ENCODE assay signal across 8 cellular contexts in the genomic region with DNA sequence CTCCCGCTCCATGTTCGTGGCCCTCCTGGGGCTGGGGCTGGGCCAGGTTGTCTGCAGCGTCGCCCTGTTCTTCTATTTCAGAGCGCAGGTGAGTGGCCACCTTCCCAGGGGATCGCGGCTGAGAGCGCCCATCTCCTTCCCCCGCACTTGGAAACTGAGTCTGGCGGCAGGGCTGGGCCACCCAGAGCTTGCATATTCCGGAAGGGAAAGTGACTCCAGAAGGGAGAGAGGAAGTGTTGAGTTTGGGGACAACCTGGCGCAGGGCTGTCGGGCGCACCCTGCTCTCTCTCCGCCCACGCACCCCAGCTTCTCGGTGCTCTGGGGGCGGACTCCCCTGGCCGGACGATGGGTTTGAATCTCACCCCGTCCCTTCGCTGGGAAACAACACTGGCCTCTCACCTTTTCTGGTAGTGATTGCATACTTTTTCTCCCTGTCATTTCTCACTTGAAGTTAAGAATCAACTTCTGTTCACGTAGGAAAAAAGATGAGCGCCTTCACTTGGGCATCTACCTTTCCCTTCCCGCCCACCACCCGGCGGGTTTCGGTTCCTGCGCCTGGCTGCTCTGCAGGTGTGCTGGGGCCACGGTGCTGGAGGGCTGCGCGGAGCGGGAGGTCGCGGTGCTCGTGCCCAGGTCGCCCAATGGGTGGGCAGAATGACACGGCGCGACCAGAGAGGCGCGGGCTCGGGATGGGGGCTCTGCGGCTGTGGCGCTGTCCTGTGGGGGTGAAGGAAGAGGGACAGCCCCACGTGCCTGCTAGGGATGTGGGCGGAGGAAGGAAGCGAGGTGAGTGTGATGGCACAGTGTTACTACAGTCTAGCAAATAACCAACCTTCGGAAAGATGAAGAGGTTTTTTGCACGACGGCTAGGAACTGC. TPM values are rescaled to one million over a fixed set of nuclear protein-coding genes. Genes with fewer than 3 reads are reported as not detected.
DNase-seq lines count a peak whose midpoint lies in the region; ATAC-seq and TF ChIP-seq lines count a peak whose summit lies in the region.

No MANE protein-coding gene starts in this region.

- POLR2A ChIA-PET in activated CD8-positive, alpha-beta T cell treated with anti-CD3 and anti-CD28 coated beads for 36 hours (lab: Charles Lee): interaction anchor here (1.0 kb wide), 1 partner anchor 179 kb away, joined by 3 read pairs; no protein-coding TSS in a partner anchor
- POLR2A ChIA-PET in A673 (lab: Charles Lee; ENCODE audit: low non-redundant PET): no interaction called here

- CTCF ChIA-PET in activated CD8-positive, alpha-beta T cell treated with anti-CD3 and anti-CD28 coated beads for 36 hours (lab: Charles Lee): no interaction called here
- CTCF ChIA-PET in A673 (lab: Charles Lee): no interaction called here

- peak overlapping the region; percentile 74 for H3K4me3 Mint-ChIP-seq in activated CD8-positive, alpha-beta T cell treated with anti-CD3 and anti-CD28 coated beads for 36 hours

- TF ChIP-seq CTCF in activated CD8-positive, alpha-beta T cell treated with anti-CD3 and anti-CD28 coated beads for 36 hours (IDR thresholded peaks at IDR 0.05): no peak
- TF ChIP-seq CTCF in fibroblast of mammary gland (conservative IDR thresholded peaks at IDR 0.05; ENCODE audit: control insufficient read depth, insufficient read depth, low read depth, low read length) (no peak), adrenal gland (IDR thresholded peaks at IDR 0.05) (no peak), A673 (conservative IDR thresholded peaks at IDR 0.05; ENCODE audit: low read depth, low read length) (no peak)

- peak overlapping the region; percentile 47 for H3K27ac Mint-ChIP-seq in activated CD8-positive, alpha-beta T cell treated with anti-CD3 and anti-CD28 coated beads for 36 hours

- H3K4me1 ChIP-seq in adrenal gland (replicated peaks in 1 of 2) (peaks cover 4 to 7% of the 10 kb centered on the region in 2 donors), A673 (ENCODE audit: insufficient read depth, low read length, poor library complexity, severe bottlenecking) (no peaks in the 10 kb centered on the region)

- H3K27me3 Mint-ChIP-seq in activated CD8-positive, alpha-beta T cell treated with anti-CD3 and anti-CD28 coated beads for 36 hours: peaks cover 35% of the 10 kb centered on the region

- H3K9me3 ChIP-seq in adrenal gland (replicated peaks in 1 of 3) (no peaks in the 10 kb centered on the region), A673 (ENCODE audit: low read depth, low read length, poor library complexity, severe bottlenecking) (no peaks in the 10 kb centered on the region)

- DNase-seq in activated CD8-positive, alpha-beta T cell treated with anti-CD3 and anti-CD28 coated beads for 36 hours: peak; percentile 81
- no peak for DNase-seq in fibroblast of mammary gland (ENCODE audit: low read depth)
- DNase-seq in adrenal gland: no peak
- no peak for DNase-seq in dedifferentiated amniotic fluid mesenchymal stem cell (ENCODE audit: extremely low spot score)
- no peak for DNase-seq in A673 (ENCODE audit: low spot score)

- peaks cover 4% of the 10 kb centered on the region for H3K9me3 Mint-ChIP-seq in activated CD8-positive, alpha-beta T cell treated with anti-CD3 and anti-CD28 coated beads for 36 hours

- ATAC-seq in GM19035 (IDR thresholded peaks at IDR 0.05; ENCODE audit: unreplicated experiment) (peak; percentile 69), HG03039 (IDR thresholded peaks at IDR 0.05; ENCODE audit: unreplicated experiment) (peak; percentile 62)
- peak; percentile 88 for ATAC-seq in activated CD8-positive, alpha-beta T cell treated with anti-CD3 and anti-CD28 coated beads for 36 hours

- no peaks in the 10 kb centered on the region for H3K36me3 Mint-ChIP-seq in activated CD8-positive, alpha-beta T cell treated with anti-CD3 and anti-CD28 coated beads for 36 hours (ENCODE audit: low read depth)

- intact Hi-C loops in activated CD8-positive, alpha-beta T cell treated with anti-CD3 and anti-CD28 coated beads for 36 hours (cut with micrococcal nuclease): loop anchor here (5.0 to 10.0 kb wide), 2 partner anchors 77 to 200 kb away; no protein-coding TSS in a partner anchor
- intact Hi-C loops in adrenal gland (cut with DNase I) (no loop called here), A673 (cut with micrococcal nuclease; ENCODE audit: unreplicated experiment) (no loop called here)

- H3K27me3 ChIP-seq in adrenal gland (peaks cover 34% of the 10 kb centered on the region), A673 (replicated peaks; ENCODE audit: insufficient read depth, low read depth, low read length, poor library complexity) (peaks cover 86% of the 10 kb centered on the region)

- peak overlapping the region; percentile 30 for H3K4me3 ChIP-seq in fibroblast of mammary gland (ENCODE audit: control insufficient read depth, low read depth, low read length)
- peak overlapping the region; percentile 10 to 46 (median 23) for H3K4me3 ChIP-seq in skin epidermis
- peak overlapping the region in 1 of 4 donors; percentile 35 for H3K4me3 ChIP-seq in adrenal gland
- H3K4me3 ChIP-seq in A673 (ENCODE audit: low read depth, low read length, poor library complexity, severe bottlenecking): no peak overlapping the region

- no TSS peak for BruUV-seq in A673 (replicated peaks; lab: Mats Ljungman, UMichigan)

- no peak for TF ChIP-seq POLR2A in adrenal gland (IDR thresholded peaks at IDR 0.05)

- H3K27ac ChIP-seq in skin epidermis (peak overlapping the region in 1 of 21 experiments; percentile 35), adrenal gland (no peak overlapping the region), A673 (ENCODE audit: low read depth, low read length, poor library complexity, severe bottlenecking) (no peak overlapping the region)

- H3K4me1 Mint-ChIP-seq in activated CD8-positive, alpha-beta T cell treated with anti-CD3 and anti-CD28 coated beads for 36 hours (ENCODE audit: low read depth): peaks cover 19% of the 10 kb centered on the region

- WGBS in adrenal gland, 4 donors: 2 to 4% (median 3%) methylated on average over 25 to 51 of the region's 51 CpGs

- H3K36me3 ChIP-seq in adrenal gland (replicated peaks in 1 of 2) (no peaks in the 10 kb centered on the region), A673 (ENCODE audit: insufficient read depth, low read length, poor library complexity, severe bottlenecking) (no peaks in the 10 kb centered on the region)

RNA-seq across cellular contexts. Expression of gene TNFSF11, which starts 0.7 kb away (rescaled TPM):
- total RNA-seq in activated CD8-positive, alpha-beta T cell treated with anti-CD3 and anti-CD28 coated beads for 36 hours: 1 to 10 TPM; 1.9 TPM
- total RNA-seq in adrenal gland (not detected), A673 (2021) (not detected in 2 replicates)
- polyA plus RNA-seq in adrenal gland: not detected
